Comparison of ENCODE assay signal across 8 cellular contexts in genomic region chr10:114304566-114305421, GRCh38.
DNase-seq lines count a peak whose midpoint lies in the region; ATAC-seq and TF ChIP-seq lines count a peak whose summit lies in the region.

No MANE protein-coding gene starts in this region.

- H3K79me2 ChIP-seq in HCT116 (ENCODE audit: insufficient read depth, low read length): no peaks in the 10 kb centered on the region

- H3K9me3 ChIP-seq in HCT116 (ENCODE audit: control insufficient read depth in 1 of 2, insufficient read depth in 1 of 2, low read depth in 1 of 2, low read length in 2 of 2) (no peaks in the 10 kb centered on the region), mucosa of descending colon (no peaks in the 10 kb centered on the region)

- TF ChIP-seq POLR2A in HCT116 (IDR thresholded peaks at IDR 0.05; ENCODE audit: borderline replicate concordance, extremely low read depth, insufficient read depth, insufficient read length): no peak

- no peak for DNase-seq in GM12864 (ENCODE audit: low read depth)
- no peak for DNase-seq in HCT116 (ENCODE audit: low read depth, low spot score)
- DNase-seq in NCI-H1092 treated with DMSO at 0.1 percent for 48 hours (lab: John Stamatoyannopoulos, UW): peak; percentile 33
- DNase-seq in activated CD4-positive, alpha-beta T cell treated with anti-CD3 and anti-CD28 coated beads for 24 hours (ENCODE audit: low read depth in 2 of 2): peak; percentile 36 to 45
- DNase-seq in dermis blood vessel endothelial cell: peak; percentile 59
- peak; percentile 70 to 84 (median 73) for DNase-seq in mucosa of descending colon
- peak; percentile 20 to 33 for DNase-seq in stimulated activated CD8-positive, alpha-beta memory T cell treated with anti-CD3 and anti-CD28 coated beads, Interleukin-7, amount 100 ng/mL, for 1 hour (ENCODE audit: low read depth in 2 of 2)
- DNase-seq in kidney glomerular epithelial cell (lab: John Stamatoyannopoulos, UW): no peak

- H3K9ac ChIP-seq in HCT116 (ENCODE audit: low read length): no peak overlapping the region

- H4K20me1 ChIP-seq in HCT116 (ENCODE audit: insufficient read depth): no peaks in the 10 kb centered on the region

- H3K27ac ChIP-seq in HCT116 (ENCODE audit: low read depth, low read length): 0 out of 2 replicates have a peak overlapping the region, but pooled peaks have one; percentile 13

- TF ChIP-seq CTCF in GM12864 (IDR thresholded peaks at IDR 0.05; ENCODE audit: low read depth, low read length, missing control alignments) (peak; percentile 70), HCT116 (IDR thresholded peaks at IDR 0.05 in 2 of 3, conservative IDR thresholded peaks at IDR 0.05 in 1 of 3; ENCODE audit: borderline replicate concordance in 1 of 3, insufficient read depth in 1 of 3, low read depth in 2 of 3, low read length in 2 of 3) (peak; percentile 14 to 90 (median 73); a peak in 5 of 6 replicates), mucosa of descending colon (IDR thresholded peaks at IDR 0.05) (no peak)

- BruUV-seq in HCT116 (replicated peaks; lab: Mats Ljungman, UMichigan): no TSS peak

- peak; percentile 81 for ATAC-seq in HCT116
- peak; percentile 83 for ATAC-seq in mucosa of descending colon

- H3K36me3 ChIP-seq in HCT116 (ENCODE audit: control insufficient read depth in 1 of 2, insufficient read depth in 2 of 2, low read length in 2 of 2) (no peaks in the 10 kb centered on the region), mucosa of descending colon (ENCODE audit: low read depth) (no peaks in the 10 kb centered on the region)

- H3K4me2 ChIP-seq in HCT116 (ENCODE audit: low read length): peak overlapping the region; percentile 81

- peaks cover 6 to 19% of the 10 kb centered on the region in 2 experiments for H3K4me1 ChIP-seq in HCT116 (ENCODE audit: control insufficient read depth in 1 of 2, insufficient read depth in 2 of 2, low read length in 2 of 2)
- H3K4me1 ChIP-seq in mucosa of descending colon (ENCODE audit: low read depth): peaks cover 7% of the 10 kb centered on the region

- peak overlapping the region; percentile 49 for H3K4me3 ChIP-seq in GM12864 (ENCODE audit: low read depth, low read length)
- H3K4me3 ChIP-seq in HCT116 (replicated peaks in 1 of 2; ENCODE audit: low read depth in 1 of 2, low read length in 2 of 2): peak overlapping the region; percentile 24 to 41
- H3K4me3 ChIP-seq in mucosa of descending colon: no peak overlapping the region

- intact Hi-C loops in HCT116 (cut with micrococcal nuclease) (loop anchor here (1.0 to 5.0 kb wide), 7 partner anchors 16 to 825 kb away; no protein-coding TSS in a partner anchor), mucosa of descending colon (cut with DNase I, micrococcal nuclease) (loop anchor here (5.0 to 10.0 kb wide), 3 partner anchors 130 to 240 kb away; no protein-coding TSS in a partner anchor)

- peaks cover 33% of the 10 kb centered on the region; the same call in 1 of the 2 replicates for H3K27me3 ChIP-seq in HCT116 (ENCODE audit: insufficient read depth, low read length)

- H2AFZ ChIP-seq in HCT116 (ENCODE audit: low read depth, low read length, poor library complexity, severe bottlenecking): peak overlapping the region; percentile 99

- H3K9me2 ChIP-seq in HCT116 (ENCODE audit: insufficient read depth): no peaks in the 10 kb centered on the region

- POLR2A ChIA-PET in HCT116 (lab: Charles Lee): interaction anchor here (0.6 to 0.7 kb wide), 2 partner anchors 73 to 243 kb away, joined by 3 read pairs; no protein-coding TSS in a partner anchor

- CTCF ChIA-PET in HCT116 (lab: Charles Lee): interaction anchor here (0.7 to 2.8 kb wide), 56 partner anchors 11 to 1231 kb away, joined by 3 to 95 read pairs (median 5); partner anchors contain the start of gene FHIP2A

- RAD21 ChIA-PET in HCT116 (lab: Charles Lee; ENCODE audit: low non-redundant PET in 1 of 2, low total read pairs in 2 of 2, uncharacterized antibody in 2 of 2, unreplicated experiment in 2 of 2): interaction anchor here (0.6 to 2.7 kb wide), 16 partner anchors 74 to 825 kb away, joined by 3 to 24 read pairs (median 4); no protein-coding TSS in a partner anchor

- TF ChIP-seq RAD21 in HCT116 (IDR thresholded peaks at IDR 0.05; ENCODE audit: low read depth): 0 out of 2 replicates have a peak, but pooled peaks have one; percentile 20

TF ChIP-seq in HCT116, 20 proteins besides CTCF, POLR2A, EP300 and RAD21:
- no peak for TF ChIP-seq ZBTB33 (IDR thresholded peaks at IDR 0.05; ENCODE audit: extremely low read depth, insufficient replicate concordance, low read length)
- no peak for TF ChIP-seq ATF3 (IDR thresholded peaks at IDR 0.05)
- TF ChIP-seq ZFX (IDR thresholded peaks at IDR 0.05): no peak
- no peak for TF ChIP-seq ELF1 (IDR thresholded peaks at IDR 0.05; ENCODE audit: borderline replicate concordance, low read depth)
- TF ChIP-seq CBX3 (IDR thresholded peaks at IDR 0.05; ENCODE audit: low read depth): no peak
- no peak for TF ChIP-seq REST (IDR thresholded peaks at IDR 0.05; ENCODE audit: low read depth)
- TF ChIP-seq MAX (IDR thresholded peaks at IDR 0.05): no peak
- no peak for TF ChIP-seq SIN3A (IDR thresholded peaks at IDR 0.05; ENCODE audit: low read depth)
- no peak for TF ChIP-seq FOSL1 (IDR thresholded peaks at IDR 0.05; ENCODE audit: low read depth)
- no peak for TF ChIP-seq CEBPB (IDR thresholded peaks at IDR 0.05; ENCODE audit: low read depth)
- no peak for TF ChIP-seq EZH2phosphoT487 (IDR thresholded peaks at IDR 0.05; ENCODE audit: borderline replicate concordance)
- no peak for TF ChIP-seq EZH2 (IDR thresholded peaks at IDR 0.05)
- TF ChIP-seq JUND (IDR thresholded peaks at IDR 0.05): no peak
- no peak for TF ChIP-seq TCF7L2 (IDR thresholded peaks at IDR 0.05; ENCODE audit: borderline replicate concordance, extremely low read depth, insufficient read depth, insufficient read length)
- TF ChIP-seq POLR2AphosphoS5 (IDR thresholded peaks at IDR 0.05; ENCODE audit: low read depth, low read length): no peak
- TF ChIP-seq SP1 (IDR thresholded peaks at IDR 0.05; ENCODE audit: low read depth): no peak
- TF ChIP-seq ZNF274 (IDR thresholded peaks at IDR 0.05; ENCODE audit: low read depth, low read length): no peak
- TF ChIP-seq YY1 (IDR thresholded peaks at IDR 0.05; ENCODE audit: extremely low read depth, insufficient replicate concordance, low read depth, low read length): no peak
- TF ChIP-seq EGR1 (IDR thresholded peaks at IDR 0.05; ENCODE audit: low read depth): no peak

Comparison
In these comparisons a context has a peak if more than half of its experiments do, and no peak if none do; other contexts are left out.
1. DNase-seq: peak in NCI-H1092 treated with DMSO at 0.1 percent for 48 hours (single experiment), activated CD4-positive, alpha-beta T cell treated with anti-CD3 and anti-CD28 coated beads for 24 hours (2 of 2), dermis blood vessel endothelial cell (single experiment), mucosa of descending colon (3 of 3) and stimulated activated CD8-positive, alpha-beta memory T cell treated with anti-CD3 and anti-CD28 coated beads, Interleukin-7, amount 100 ng/mL, for 1 hour (2 of 2); none in GM12864 (single experiment), HCT116 (single experiment) and kidney glomerular epithelial cell (single experiment).